ENCODE assay signal across 8 cellular contexts in the genomic region with DNA sequence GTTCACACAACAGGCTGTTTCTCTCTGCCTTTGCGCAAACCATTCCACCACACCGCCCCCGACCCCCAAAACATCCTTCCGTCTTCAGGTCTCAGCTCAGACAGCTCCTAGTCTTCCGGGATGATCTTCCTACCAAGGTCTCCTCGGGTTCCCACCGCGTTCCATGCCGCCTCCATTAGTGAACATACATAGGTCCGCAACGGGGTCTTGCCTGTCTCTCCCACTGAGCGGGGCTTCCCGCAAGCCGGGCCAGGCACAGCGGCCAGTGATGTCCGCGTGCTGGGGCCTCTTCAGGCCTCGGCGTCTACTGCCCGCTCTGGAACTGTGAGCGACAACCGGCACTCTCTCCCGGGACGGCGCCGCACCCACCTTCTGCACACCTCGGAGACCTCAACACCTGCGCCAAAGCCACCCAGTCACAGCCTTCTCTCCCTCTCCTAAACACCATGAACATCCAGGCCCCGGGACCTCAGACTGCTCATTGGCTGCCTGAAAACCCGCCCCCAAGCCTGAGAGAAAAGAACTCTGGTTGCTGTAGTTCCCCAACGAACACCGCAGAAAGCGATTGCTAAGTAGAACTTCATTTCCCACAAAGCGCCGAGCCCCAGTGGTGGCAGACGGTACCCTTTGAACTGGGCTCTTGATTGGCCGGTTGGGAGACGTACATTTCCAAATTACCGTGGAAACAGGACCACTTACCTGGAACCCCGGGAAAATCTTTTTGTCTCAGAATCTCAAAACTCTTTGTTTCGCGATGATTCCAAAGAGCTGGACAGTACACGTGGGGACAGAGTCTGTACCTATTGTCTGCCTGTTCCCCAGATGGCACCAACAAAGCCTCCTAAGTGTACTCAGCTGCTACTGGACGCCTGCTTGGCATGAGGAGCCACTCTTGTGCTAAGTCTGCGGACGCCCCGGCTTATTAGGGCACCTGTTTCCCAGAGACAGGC. TPM values are rescaled to one million over a fixed set of nuclear protein-coding genes. Genes with fewer than 3 reads are reported as not detected.
DNase-seq lines count a peak whose midpoint lies in the region; ATAC-seq, FAIRE-seq and TF ChIP-seq lines count a peak whose summit lies in the region.

No MANE protein-coding gene starts in this region.

- no peak overlapping the region for H3K4me3 Mint-ChIP-seq in activated CD4-positive, alpha-beta memory T cell treated with anti-CD3 and anti-CD28 coated beads for 36 hours

- peak overlapping the region; percentile 63 for H3K27ac ChIP-seq in effector memory CD4-positive, alpha-beta T cell (ENCODE audit: insufficient read depth, low read length, poor library complexity, severe bottlenecking)
- H3K27ac ChIP-seq in lower lobe of right lung, result peak overlapping the region; percentile 71

- peaks cover 13% of the 10 kb centered on the region for H3K36me3 Mint-ChIP-seq in activated CD4-positive, alpha-beta memory T cell treated with anti-CD3 and anti-CD28 coated beads for 36 hours

- TF ChIP-seq CTCF in lower lobe of right lung (IDR thresholded peaks at IDR 0.05), result no peak

- H3K9me3 ChIP-seq in effector memory CD4-positive, alpha-beta T cell (ENCODE audit: control insufficient read depth, low read length), result no peaks in the 10 kb centered on the region
- H3K9me3 ChIP-seq in lower lobe of right lung, result no peaks in the 10 kb centered on the region

- CTCF ChIA-PET in activated CD4-positive, alpha-beta memory T cell treated with anti-CD3 and anti-CD28 coated beads for 36 hours (lab: Charles Lee), result interaction anchor here (0.8 to 2.9 kb wide), 3 partner anchors 10 to 32 kb away, joined by 3 to 11 read pairs (median 4); a partner anchor contains a TSS

- H3K4me1 ChIP-seq in effector memory CD4-positive, alpha-beta T cell (ENCODE audit: control insufficient read depth, insufficient read depth, low read length, poor library complexity, severe bottlenecking), result peaks cover 11% of the 10 kb centered on the region
- peaks cover 7% of the 10 kb centered on the region for H3K4me1 ChIP-seq in lower lobe of right lung

- FAIRE-seq in A204.1 (lab: Jason Lieb, UNC), result peak; percentile 99

- H3K4me1 Mint-ChIP-seq in activated CD4-positive, alpha-beta memory T cell treated with anti-CD3 and anti-CD28 coated beads for 36 hours (ENCODE audit: low read depth), result peaks cover 8% of the 10 kb centered on the region

- no peak overlapping the region for H3K27ac Mint-ChIP-seq in activated CD4-positive, alpha-beta memory T cell treated with anti-CD3 and anti-CD28 coated beads for 36 hours

- peak overlapping the region; percentile 62 for H3K4me3 ChIP-seq in effector memory CD4-positive, alpha-beta T cell (ENCODE audit: insufficient read depth, low read depth, low read length, poor library complexity, severe bottlenecking)
- peak overlapping the region; percentile 89 for H3K4me3 ChIP-seq in lower lobe of right lung

- intact Hi-C loops in activated CD4-positive, alpha-beta memory T cell treated with anti-CD3 and anti-CD28 coated beads for 36 hours (cut with micrococcal nuclease), result loop anchor here (1.0 kb wide), 2 partner anchors 9 to 31 kb away; no protein-coding TSS in a partner anchor
- intact Hi-C loops in lower lobe of right lung (cut with DNase I), result no loop called here

- H3K9me3 Mint-ChIP-seq in activated CD4-positive, alpha-beta memory T cell treated with anti-CD3 and anti-CD28 coated beads for 36 hours, result no peaks in the 10 kb centered on the region

- no peaks in the 10 kb centered on the region for H3K27me3 ChIP-seq in effector memory CD4-positive, alpha-beta T cell (replicated peaks; ENCODE audit: control insufficient read depth, insufficient read depth, low read length, poor library complexity, severe bottlenecking)
- H3K27me3 ChIP-seq in lower lobe of right lung (ENCODE audit: low read depth), result no peaks in the 10 kb centered on the region

- peaks cover 29% of the 10 kb centered on the region for H3K36me3 ChIP-seq in effector memory CD4-positive, alpha-beta T cell (ENCODE audit: control insufficient read depth, insufficient read depth, low read length)
- peaks cover 43% of the 10 kb centered on the region for H3K36me3 ChIP-seq in lower lobe of right lung

- POLR2A ChIA-PET in activated CD4-positive, alpha-beta memory T cell treated with anti-CD3 and anti-CD28 coated beads for 36 hours (lab: Charles Lee), result interaction anchor here (1.6 kb wide), 1 partner anchor 9 kb away, joined by 9 read pairs; a partner anchor contains a TSS

- DNase-seq in NCI-H446 treated with DMSO at 0.1 percent for 48 hours (lab: John Stamatoyannopoulos, UW) (peak; percentile 86), lower lobe of right lung (peak; percentile 90)
- peak; percentile 94 for DNase-seq in activated CD4-positive, alpha-beta memory T cell treated with anti-CD3 and anti-CD28 coated beads for 36 hours
- DNase-seq in effector memory CD4-positive, alpha-beta T cell, result peak; percentile 79 to 86 (median 85)
- DNase-seq in stimulated activated CD4-positive, alpha-beta T cell treated with anti-CD3 and anti-CD28 coated beads, Interleukin-4, amount 100 ng/mL, for 48 hours (ENCODE audit: low read depth in 2 of 2), result peak; percentile 80 to 85

- ATAC-seq in GM18867 (IDR thresholded peaks at IDR 0.05; ENCODE audit: unreplicated experiment), result peak; percentile 77
- ATAC-seq in HG03135 (IDR thresholded peaks at IDR 0.05; ENCODE audit: unreplicated experiment), result peak; percentile 76
- peak; percentile 95 to 98 for ATAC-seq in lower lobe of right lung

- H3K27me3 Mint-ChIP-seq in activated CD4-positive, alpha-beta memory T cell treated with anti-CD3 and anti-CD28 coated beads for 36 hours, result no peaks in the 10 kb centered on the region

RNA-seq across cellular contexts. Expression of a gene that starts 9.5 kb away (rescaled TPM):
- total RNA-seq in activated CD4-positive, alpha-beta memory T cell treated with anti-CD3 and anti-CD28 coated beads for 36 hours, result 1 to 10 TPM; 4.5 to 4.8 TPM
- total RNA-seq in lower lobe of right lung, result 28.4 TPM

RNA-seq across cellular contexts. Expression of a gene that starts 21.8 kb away (rescaled TPM):
- 100 to 1,000 TPM; 579 to 589 TPM for total RNA-seq in activated CD4-positive, alpha-beta memory T cell treated with anti-CD3 and anti-CD28 coated beads for 36 hours
- total RNA-seq in lower lobe of right lung, result 117 TPM

RNA-seq across cellular contexts. Expression of a gene that starts 45.8 kb away (rescaled TPM):
- not detected for total RNA-seq in activated CD4-positive, alpha-beta memory T cell treated with anti-CD3 and anti-CD28 coated beads for 36 hours
- not detected for total RNA-seq in lower lobe of right lung

Comparison
In these comparisons a context has a peak if more than half of its experiments do, and no peak if none do; other contexts are left out.
1. Peak in every context shown above with its lines: DNase-seq, ATAC-seq, H3K4me3 ChIP-seq and H3K27ac ChIP-seq.